12 cellular contexts compared by ENCODE assay signal in the genomic region with DNA sequence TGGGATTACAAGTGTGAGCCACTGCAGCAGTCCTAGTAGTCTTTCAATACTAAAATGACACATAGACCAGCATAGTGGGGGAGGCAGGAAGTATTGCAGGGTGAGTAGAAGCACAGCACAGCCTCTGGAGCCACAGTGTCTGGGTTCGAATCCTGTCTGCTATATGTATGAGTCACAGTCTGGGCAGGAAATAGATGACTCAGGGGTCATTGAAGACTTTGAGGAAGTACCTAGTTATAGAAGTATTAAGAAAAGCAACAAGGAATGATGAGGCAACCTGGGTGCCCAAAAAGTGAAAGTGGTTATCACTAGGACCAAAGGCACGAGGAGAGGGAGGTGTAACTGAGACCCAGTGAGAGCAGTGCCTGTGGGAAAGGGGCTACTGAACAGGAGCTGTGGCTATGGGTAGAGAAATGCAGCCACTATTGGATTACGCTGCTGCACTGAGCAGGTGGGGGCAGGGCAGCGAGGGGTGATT.
DNase-seq lines count a peak whose midpoint lies in the region; ATAC-seq and TF ChIP-seq lines count a peak whose summit lies in the region.
"Had no signal": no experiment of that assay in that cellular context is flagged by ENCODE, and none has a peak within 500 bp of the region (broad histone marks: within the 10 kb centered on the region; RNA-seq: fewer than 3 reads in every experiment).

No MANE protein-coding gene starts in this region.

- H3K36me3 ChIP-seq in OCI-LY7 (ENCODE audit: insufficient read depth, low read length) = no peaks in the 10 kb centered on the region

- H3K27me3 Mint-ChIP-seq in activated CD8-positive, alpha-beta T cell treated with anti-CD3 and anti-CD28 coated beads for 36 hours = no peaks in the 10 kb centered on the region
- H3K27me3 Mint-ChIP-seq in natural killer cell treated with Interleukin-12 subunit alpha and Interleukin-12 subunit beta and Interleukin-15 and Interleukin-18, amount 100 ng/mL, for 72 hours = no peaks in the 10 kb centered on the region

- intact Hi-C loops in activated CD8-positive, alpha-beta T cell treated with anti-CD3 and anti-CD28 coated beads for 36 hours (cut with micrococcal nuclease) = no loop called here
- intact Hi-C loops in OCI-LY7 (cut with micrococcal nuclease; ENCODE audit: unreplicated experiment) = no loop called here

- H3K9me3 Mint-ChIP-seq in activated CD8-positive, alpha-beta T cell treated with anti-CD3 and anti-CD28 coated beads for 36 hours = no peaks in the 10 kb centered on the region
- H3K9me3 Mint-ChIP-seq in natural killer cell treated with Interleukin-12 subunit alpha and Interleukin-12 subunit beta and Interleukin-15 and Interleukin-18, amount 100 ng/mL, for 72 hours = peaks cover 3% of the 10 kb centered on the region

- H3K4me3 Mint-ChIP-seq in activated CD8-positive, alpha-beta T cell treated with anti-CD3 and anti-CD28 coated beads for 36 hours = no peak overlapping the region
- no peak overlapping the region for H3K4me3 Mint-ChIP-seq in natural killer cell treated with Interleukin-12 subunit alpha and Interleukin-12 subunit beta and Interleukin-15 and Interleukin-18, amount 100 ng/mL, for 72 hours

- H2AFZ ChIP-seq in OCI-LY7 (ENCODE audit: low read length) = no peak overlapping the region

- H3K4me2 ChIP-seq in OCI-LY7 (ENCODE audit: low read length) = no peak overlapping the region

- H3K4me1 ChIP-seq in OCI-LY7 (ENCODE audit: insufficient read depth, low read length, poor library complexity, severe bottlenecking) = no peaks in the 10 kb centered on the region

- H3K36me3 Mint-ChIP-seq in activated CD8-positive, alpha-beta T cell treated with anti-CD3 and anti-CD28 coated beads for 36 hours (ENCODE audit: low read depth) = no peaks in the 10 kb centered on the region
- H3K36me3 Mint-ChIP-seq in natural killer cell treated with Interleukin-12 subunit alpha and Interleukin-12 subunit beta and Interleukin-15 and Interleukin-18, amount 100 ng/mL, for 72 hours = no peaks in the 10 kb centered on the region

- H3K9me2 ChIP-seq in OCI-LY7 (ENCODE audit: insufficient read depth, low read length) = no peaks in the 10 kb centered on the region

- no peaks in the 10 kb centered on the region for H3K9me3 ChIP-seq in OCI-LY7 (ENCODE audit: low read length)

- POLR2A ChIA-PET in activated CD8-positive, alpha-beta T cell treated with anti-CD3 and anti-CD28 coated beads for 36 hours (lab: Charles Lee) = no interaction called here
- POLR2A ChIA-PET in OCI-LY7 (lab: Charles Lee) = no interaction called here

- H3K4me3 ChIP-seq in OCI-LY7 (ENCODE audit: low read depth, low read length, poor library complexity, severe bottlenecking) = no peak overlapping the region

- peaks cover 3% of the 10 kb centered on the region for H3K4me1 Mint-ChIP-seq in activated CD8-positive, alpha-beta T cell treated with anti-CD3 and anti-CD28 coated beads for 36 hours (ENCODE audit: low read depth)
- peaks cover 6 to 8% of the 10 kb centered on the region in 2 donors for H3K4me1 Mint-ChIP-seq in natural killer cell treated with Interleukin-12 subunit alpha and Interleukin-12 subunit beta and Interleukin-15 and Interleukin-18, amount 100 ng/mL, for 72 hours (ENCODE audit: low read depth in 2 of 2)

- peak; percentile 46 for DNase-seq in DMS53 (lab: John Stamatoyannopoulos, UW)
- DNase-seq in DMS53 treated with DMSO at 0.1 percent for 48 hours (lab: John Stamatoyannopoulos, UW; ENCODE audit: unreplicated experiment) = no peak
- DNase-seq in Kasumi-1 (lab: John Stamatoyannopoulos, UW) = peak; percentile 96 to 98
- peak; percentile 59 for DNase-seq in activated CD8-positive, alpha-beta T cell treated with anti-CD3 and anti-CD28 coated beads for 36 hours
- DNase-seq in natural killer cell treated with Interleukin-12 subunit alpha and Interleukin-12 subunit beta and Interleukin-15 and Interleukin-18, amount 100 ng/mL, for 72 hours (ENCODE audit: low spot score) = no peak
- no peak for DNase-seq in OCI-LY7 (ENCODE audit: low spot score)
- DNase-seq in AG08395 (ENCODE audit: low spot score) = no peak
- no peak for DNase-seq in iPS-NIHi7 (ENCODE audit: extremely low spot score)
- DNase-seq: activated CD4-positive, alpha-beta T cell treated with anti-CD3 and anti-CD28 coated beads, Interleukin-2, amount 50 U/mL, for 4 hours; NCI-H1048 had no signal

- CTCF ChIA-PET in activated CD8-positive, alpha-beta T cell treated with anti-CD3 and anti-CD28 coated beads for 36 hours (lab: Charles Lee) = no interaction called here
- CTCF ChIA-PET in OCI-LY7 (lab: Charles Lee; ENCODE audit: unreplicated experiment) = interaction anchor here (0.6 kb wide), 1 partner anchor 17 kb away, joined by 3 read pairs; no protein-coding TSS in a partner anchor

- H3K79me2 ChIP-seq in OCI-LY7 (ENCODE audit: insufficient read depth, low read depth, low read length) = no peaks in the 10 kb centered on the region

- H3K27ac ChIP-seq in OCI-LY7 (ENCODE audit: low read depth, low read length, poor library complexity, severe bottlenecking) = no peak overlapping the region
- H3K27ac ChIP-seq: 22Rv1 had no signal

- no peaks in the 10 kb centered on the region for H4K20me1 ChIP-seq in OCI-LY7 (ENCODE audit: insufficient read depth, low read length)

- peak; percentile 98 for ATAC-seq in activated CD8-positive, alpha-beta T cell treated with anti-CD3 and anti-CD28 coated beads for 36 hours
- ATAC-seq in natural killer cell treated with Interleukin-12 subunit alpha and Interleukin-12 subunit beta and Interleukin-15 and Interleukin-18, amount 100 ng/mL, for 72 hours = peak; percentile 89 to 92
- ATAC-seq: sciatic nerve had no signal

- no peak for TF ChIP-seq CTCF in activated CD8-positive, alpha-beta T cell treated with anti-CD3 and anti-CD28 coated beads for 36 hours (IDR thresholded peaks at IDR 0.05)
- no peak for TF ChIP-seq CTCF in OCI-LY7 (conservative IDR thresholded peaks at IDR 0.05; ENCODE audit: low read length)

- no TSS peak for BruUV-seq in OCI-LY7 (replicated peaks; lab: Mats Ljungman, UMichigan)

- H3K27ac Mint-ChIP-seq in activated CD8-positive, alpha-beta T cell treated with anti-CD3 and anti-CD28 coated beads for 36 hours = no peak overlapping the region
- no peak overlapping the region for H3K27ac Mint-ChIP-seq in natural killer cell treated with Interleukin-12 subunit alpha and Interleukin-12 subunit beta and Interleukin-15 and Interleukin-18, amount 100 ng/mL, for 72 hours

Comparison
In these comparisons a context has a peak if more than half of its experiments do, and no peak if none do; other contexts are left out.
1. DNase-seq: peak in DMS53 (single experiment), Kasumi-1 (2 of 2) and activated CD8-positive, alpha-beta T cell treated with anti-CD3 and anti-CD28 coated beads for 36 hours (single experiment); none in DMS53 treated with DMSO at 0.1 percent for 48 hours (single experiment), natural killer cell treated with Interleukin-12 subunit alpha and Interleukin-12 subunit beta and Interleukin-15 and Interleukin-18, amount 100 ng/mL, for 72 hours (single experiment), OCI-LY7 (single experiment), AG08395 (single experiment) and iPS-NIHi7 (single experiment).